ENCODE assay signal across 18 cellular contexts in genomic region chr4:85829276-85830051, GRCh38.
DNase-seq lines count a peak whose midpoint lies in the region; ATAC-seq, FAIRE-seq and TF ChIP-seq lines count a peak whose summit lies in the region.
"Had no signal": no experiment of that assay in that cellular context is flagged by ENCODE, and none has a peak within 500 bp of the region (broad histone marks: within the 10 kb centered on the region; RNA-seq: fewer than 3 reads in every experiment).

No MANE protein-coding gene starts in this region.

- H3K27ac ChIP-seq in SJCRH30 (peak overlapping the region; percentile 95; the same call in 1 of the 2 replicates), HepG2 (ENCODE audit: extremely low read length, insufficient read depth, low read length) (no peak overlapping the region), foreskin keratinocyte (no peak overlapping the region)
- H3K27ac ChIP-seq: parathyroid adenoma had no signal

- intact Hi-C loops in HepG2 (cut with micrococcal nuclease; ENCODE audit: unreplicated experiment), result loop anchor here (10.0 kb wide), 1 partner anchor 135 kb away; no protein-coding TSS in a partner anchor

- CTCF ChIA-PET in HepG2 (lab: Yijun Ruan, JAX; ENCODE audit: low intra/inter-chr PET ratio, low total read pairs), result no interaction called here

- H3K9me3 ChIP-seq in SJCRH30 (replicated peaks), result no peaks in the 10 kb centered on the region
- no peaks in the 10 kb centered on the region for H3K9me3 ChIP-seq in HepG2 (ENCODE audit: low read length)

- TF ChIP-seq CTCF in fibroblast of pulmonary artery (IDR thresholded peaks at IDR 0.05; ENCODE audit: low read length, missing control alignments), result no peak
- no peak for TF ChIP-seq CTCF in retinal pigment epithelial cell (conservative IDR thresholded peaks at IDR 0.05; ENCODE audit: low read depth, low read length)
- no peak for TF ChIP-seq CTCF in HepG2 (CRISPR knock-in tag; IDR thresholded peaks at IDR 0.05)
- TF ChIP-seq CTCF in foreskin keratinocyte (conservative IDR thresholded peaks at IDR 0.05), result no peak

- no peaks in the 10 kb centered on the region for H3K27me3 ChIP-seq in SJCRH30
- H3K27me3 ChIP-seq in HepG2 (ENCODE audit: control insufficient read depth in 1 of 2, insufficient read depth in 2 of 2, low read length in 2 of 2), result no peaks in the 10 kb centered on the region
- H3K27me3 ChIP-seq in foreskin keratinocyte, result no peaks in the 10 kb centered on the region

- no peak for TF ChIP-seq RAD21 in HepG2 (CRISPR knock-in tag; IDR thresholded peaks at IDR 0.05)

- no peak for TF ChIP-seq POLR2A in HepG2 (IDR thresholded peaks at IDR 0.05; ENCODE audit: insufficient read depth in 1 of 2, low read depth in 2 of 2, low read length in 2 of 2)

- in situ Hi-C loops in HepG2 (cut with HindIII; ENCODE audit: extremely low pct_ligation_motif_present, low pct_unique_long_range_greater_than_20kb), result no loop called here

- peak; percentile 14 for FAIRE-seq in GM19239 (lab: Jason Lieb, UNC)
- FAIRE-seq in HepG2 (lab: Jason Lieb, UNC), result no peak

- no TSS peak for BruUV-seq in HepG2 (replicated peaks; lab: Mats Ljungman, UMichigan)

- H3K4me1 ChIP-seq in SJCRH30 (peaks cover 27% of the 10 kb centered on the region), HepG2 (ENCODE audit: insufficient read depth, low read length) (no peaks in the 10 kb centered on the region), foreskin keratinocyte (no peaks in the 10 kb centered on the region)
- H3K4me1 ChIP-seq: parathyroid adenoma had no signal

- H3K79me2 ChIP-seq in HepG2 (ENCODE audit: insufficient read depth, low read length), result no peaks in the 10 kb centered on the region
- H3K79me2 ChIP-seq: parathyroid adenoma had no signal

- WGBS in HepG2 (ENCODE audit: low lambda C conversion rate), result 46% methylated on average over 2 of the region's 2 CpGs

- H2AFZ ChIP-seq in HepG2 (ENCODE audit: low read length), result no peak overlapping the region
- H2AFZ ChIP-seq: parathyroid adenoma had no signal

- H3K36me3 ChIP-seq in SJCRH30, result no peaks in the 10 kb centered on the region
- H3K36me3 ChIP-seq in HepG2 (replicated peaks in 1 of 2; ENCODE audit: control insufficient read depth in 1 of 2, insufficient read depth in 2 of 2, low read length in 2 of 2), result no peaks in the 10 kb centered on the region

- POLR2A ChIA-PET in HepG2 (lab: Yijun Ruan, JAX), result no interaction called here

- no peak overlapping the region for H3K4me2 ChIP-seq in HepG2 (ENCODE audit: low read depth, low read length)

- TF ChIP-seq EP300 in HepG2 (IDR thresholded peaks at IDR 0.05; ENCODE audit: low read depth in 2 of 2, low read length in 2 of 2), result no peak
- TF ChIP-seq EP300 in HepG2 (CRISPR knock-in tag; IDR thresholded peaks at IDR 0.05; ENCODE audit: borderline replicate concordance), result no peak

- ATAC-seq in HepG2 (no peak), foreskin keratinocyte (no peak)
- ATAC-seq: left lobe of liver had no signal

- H3K9ac ChIP-seq in HepG2 (ENCODE audit: insufficient read depth, low read depth, low read length), result no peak overlapping the region
- H3K9ac ChIP-seq: parathyroid adenoma had no signal

- H3K4me3 ChIP-seq in SJCRH30, result peak overlapping the region; percentile 58; the same call in 1 of the 2 replicates
- H3K4me3 ChIP-seq in fibroblast of pulmonary artery (replicated peaks; ENCODE audit: low read depth, low read length), result no peak overlapping the region
- no peak overlapping the region for H3K4me3 ChIP-seq in retinal pigment epithelial cell (ENCODE audit: low read length)
- H3K4me3 ChIP-seq in HepG2 (replicated peaks in 1 of 3; ENCODE audit: insufficient read depth in 1 of 3, low read depth in 2 of 3, low read length in 3 of 3), result no peak overlapping the region

- H4K20me1 ChIP-seq in HepG2 (ENCODE audit: insufficient read depth, low read length), result no peaks in the 10 kb centered on the region

- DNase-seq in GM19239 (ENCODE audit: insufficient read length, low spot score), result no peak
- peak in 1 of 2 experiments; percentile 26 for DNase-seq in SJCRH30
- DNase-seq in fibroblast of pulmonary artery (ENCODE audit: low read depth), result peak; percentile 47
- peak; percentile 46 for DNase-seq in retinal pigment epithelial cell (ENCODE audit: low read depth)
- DNase-seq in NCI-H1436 treated with DMSO at 0.1 percent for 48 hours (lab: John Stamatoyannopoulos, UW), result no peak
- no peak for DNase-seq in HepG2 (ENCODE audit: low spot score)
- no peak for DNase-seq in medulla oblongata (ENCODE audit: extremely low spot score)
- no peak for DNase-seq in foreskin keratinocyte
- DNase-seq: activated CD4-positive, alpha-beta memory T cell treated with anti-CD3 and anti-CD28 coated beads, Interleukin-2, amount 10 ng/mL, durations not matched to agents 7 days and 5 days; amygdala; DMS153; hippocampal formation; Kasumi-1; NCI-H1417 treated with DMSO at 0.1 percent for 48 hours; NCI-H446 treated with DMSO at 0.1 percent for 48 hours; OCI-M1 had no signal

TF ChIP-seq in HepG2, 621 proteins besides CTCF, POLR2A, EP300 and RAD21:
- TF ChIP-seq GTF2F1 (IDR thresholded peaks at IDR 0.05; ENCODE audit: low read length), result no peak
- TF ChIP-seq NR2C2 (CRISPR knock-in tag; IDR thresholded peaks at IDR 0.05; ENCODE audit: borderline replicate concordance), result no peak
- TF ChIP-seq, protein P1, sequence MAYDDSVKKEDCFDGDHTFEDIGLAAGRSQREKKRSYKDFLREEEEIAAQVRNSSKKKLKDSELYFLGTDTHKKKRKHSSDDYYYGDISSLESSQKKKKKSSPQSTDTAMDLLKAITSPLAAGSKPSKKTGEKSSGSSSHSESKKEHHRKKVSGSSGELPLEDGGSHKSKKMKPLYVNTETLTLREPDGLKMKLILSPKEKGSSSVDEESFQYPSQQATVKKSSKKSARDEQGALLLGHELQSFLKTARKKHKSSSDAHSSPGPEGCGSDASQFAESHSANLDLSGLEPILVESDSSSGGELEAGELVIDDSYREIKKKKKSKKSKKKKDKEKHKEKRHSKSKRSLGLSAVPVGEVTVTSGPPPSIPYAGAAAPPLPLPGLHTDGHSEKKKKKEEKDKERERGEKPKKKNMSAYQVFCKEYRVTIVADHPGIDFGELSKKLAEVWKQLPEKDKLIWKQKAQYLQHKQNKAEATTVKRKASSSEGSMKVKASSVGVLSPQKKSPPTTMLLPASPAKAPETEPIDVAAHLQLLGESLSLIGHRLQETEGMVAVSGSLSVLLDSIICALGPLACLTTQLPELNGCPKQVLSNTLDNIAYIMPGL (CRISPR knock-in tag; IDR thresholded peaks at IDR 0.05; ENCODE audit: borderline replicate concordance in 1 of 2, low read depth in 1 of 2), result no peak
- TF ChIP-seq MNT (IDR thresholded peaks at IDR 0.05), result no peak
- TF ChIP-seq ZKSCAN1 (IDR thresholded peaks at IDR 0.05; ENCODE audit: low read length), result no peak

Comparison
In these comparisons a context has a peak if more than half of its experiments do, and no peak if none do; other contexts are left out.
1. DNase-seq: peak in fibroblast of pulmonary artery (single experiment) and retinal pigment epithelial cell (single experiment); none in GM19239 (single experiment), NCI-H1436 treated with DMSO at 0.1 percent for 48 hours (single experiment), HepG2 (single experiment), medulla oblongata (single experiment) and foreskin keratinocyte (0 of 2).